Comparison of ENCODE assay signal across 18 cellular contexts in the genomic region with DNA sequence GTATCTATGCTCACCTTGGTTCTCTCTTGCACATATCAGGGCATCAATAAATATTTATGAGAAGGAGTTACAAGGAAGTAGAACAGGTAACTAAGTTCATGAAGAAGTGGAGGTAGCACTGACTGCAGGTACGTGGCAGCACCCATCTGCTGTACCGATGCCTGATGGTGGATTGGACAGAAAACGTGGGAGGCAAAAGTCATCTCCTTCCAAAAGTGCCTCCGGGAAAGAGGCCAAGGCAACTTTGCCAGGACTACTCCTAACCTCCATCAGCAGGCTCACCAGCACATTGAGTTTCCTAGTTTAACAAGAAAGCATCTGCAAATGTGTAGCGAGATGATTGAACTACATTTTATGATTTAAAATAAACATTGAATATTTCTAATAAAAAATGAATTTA.
DNase-seq lines count a peak whose midpoint lies in the region; TF ChIP-seq lines count a peak whose summit lies in the region.
"Had no signal": no experiment of that assay in that cellular context is flagged by ENCODE, and none has a peak within 500 bp of the region (broad histone marks: within the 10 kb centered on the region; RNA-seq: fewer than 3 reads in every experiment).

No MANE protein-coding gene starts in this region.

- H3K27ac ChIP-seq in transverse colon = no peak overlapping the region
- no peak overlapping the region for H3K27ac ChIP-seq in colonic mucosa
- H3K27ac ChIP-seq: BLaER1 treated with 17β-estradiol and CSF1 and Interleukin-3, amounts not matched to agents 10 nM and 100 nM had no signal

- 69 to 80% methylated on average over 5 of the region's 5 CpGs for WGBS in transverse colon (ENCODE audit: low coverage in 1 of 2), 2 donors

- no peak for TF ChIP-seq EP300 in transverse colon (IDR thresholded peaks at IDR 0.05; ENCODE audit: low read depth)

- no peaks in the 10 kb centered on the region for H3K4me1 ChIP-seq in transverse colon
- H3K4me1 ChIP-seq in colonic mucosa = no peaks in the 10 kb centered on the region
- H3K4me1 ChIP-seq: BLaER1 treated with 17β-estradiol and CSF1 and Interleukin-3, amounts not matched to agents 10 nM and 100 nM had no signal

- no peaks in the 10 kb centered on the region for H3K9me3 ChIP-seq in transverse colon
- no peaks in the 10 kb centered on the region for H3K9me3 ChIP-seq in colonic mucosa
- H3K9me3 ChIP-seq: BLaER1 treated with 17β-estradiol and CSF1 and Interleukin-3, amounts not matched to agents 10 nM and 100 nM had no signal

- no peak for TF ChIP-seq CTCF in transverse colon (IDR thresholded peaks at IDR 0.05)
- TF ChIP-seq CTCF in colonic mucosa (IDR thresholded peaks at IDR 0.05) = no peak

- H3K27me3 ChIP-seq in transverse colon (no peaks in the 10 kb centered on the region), colonic mucosa (no peaks in the 10 kb centered on the region)
- H3K27me3 ChIP-seq: BLaER1 treated with 17β-estradiol and CSF1 and Interleukin-3, amounts not matched to agents 10 nM and 100 nM had no signal

- H3K9ac ChIP-seq in colonic mucosa (ENCODE audit: low read depth in 2 of 2, low read length in 2 of 2) = no peak overlapping the region
- H3K9ac ChIP-seq: BLaER1 treated with 17β-estradiol and CSF1 and Interleukin-3, amounts not matched to agents 10 nM and 100 nM had no signal

- H3K36me3 ChIP-seq in transverse colon (no peaks in the 10 kb centered on the region), colonic mucosa (no peaks in the 10 kb centered on the region)
- H3K36me3 ChIP-seq: BLaER1 treated with 17β-estradiol and CSF1 and Interleukin-3, amounts not matched to agents 10 nM and 100 nM had no signal

- DNase-seq in Ammon's horn (ENCODE audit: low spot score) = peak; percentile 31
- DNase-seq in NCI-H226 = peak; percentile 1
- DNase-seq in cerebellum (ENCODE audit: low spot score) = peak; percentile 23
- peak in 6 of 10 donors; percentile 4 to 81 (median 26) for DNase-seq in posterior cingulate gyrus
- DNase-seq in transverse colon = no peak
- no peak for DNase-seq in NCI-H1436 (lab: John Stamatoyannopoulos, UW)
- DNase-seq in colonic mucosa = no peak
- DNase-seq: 8988T; CD8-positive, alpha-beta memory T cell; COR-L47; DMS153; DMS79; GF-D8; GOT3; H7; HFFc6; IMR-90 had no signal

- H3K4me3 ChIP-seq in transverse colon (no peak overlapping the region), colonic mucosa (no peak overlapping the region)
- H3K4me3 ChIP-seq: BLaER1 treated with 17β-estradiol and CSF1 and Interleukin-3, amounts not matched to agents 10 nM and 100 nM had no signal

- no peak for TF ChIP-seq POLR2A in transverse colon (IDR thresholded peaks at IDR 0.05)

- intact Hi-C loops in posterior cingulate gyrus (cut with DNase I) (no loop called here), transverse colon (cut with DNase I; ENCODE audit: low total_unique reads) (no loop called here), colonic mucosa (cut with DNase I) (no loop called here)

- in situ Hi-C loops in transverse colon (cut with MboI; ENCODE audit: low pct_ligation_motif_present in 1 of 4, low pct_unique_long_range_greater_than_20kb in 1 of 4, low sequenced_read_pairs in 3 of 4) = no loop called here

Comparison
In these comparisons a context has a peak if more than half of its experiments do, and no peak if none do; other contexts are left out.
1. DNase-seq: peak in Ammon's horn (single experiment), NCI-H226 (single experiment), cerebellum (single experiment) and posterior cingulate gyrus (6 of 10); none in transverse colon (single experiment), NCI-H1436 (single experiment) and colonic mucosa (single experiment).